In genomic region chr1:96987186-96987703, GRCh38 we compare ENCODE assay signal across 18 cellular contexts.
DNase-seq lines count a peak whose midpoint lies in the region; ATAC-seq and TF ChIP-seq lines count a peak whose summit lies in the region.
"Had no signal": no experiment of that assay in that cellular context is flagged by ENCODE, and none has a peak within 500 bp of the region (broad histone marks: within the 10 kb centered on the region; RNA-seq: fewer than 3 reads in every experiment).

No MANE protein-coding gene starts in this region.

- H3K79me2 ChIP-seq in GM23248 (ENCODE audit: insufficient read depth), result no peaks in the 10 kb centered on the region
- H3K79me2 ChIP-seq in PC-3 (ENCODE audit: low read length), result no peaks in the 10 kb centered on the region
- H3K79me2 ChIP-seq in SK-N-SH (ENCODE audit: insufficient read depth), result no peaks in the 10 kb centered on the region

- H3K4me3 ChIP-seq in GM23248, result no peak overlapping the region
- H3K4me3 ChIP-seq in PC-3 (ENCODE audit: low read length), result no peak overlapping the region
- H3K4me3 ChIP-seq in fibroblast of mammary gland (ENCODE audit: control insufficient read depth, low read depth, low read length), result no peak overlapping the region
- H3K4me3 ChIP-seq in HAP-1, result no peak overlapping the region
- no peak overlapping the region for H3K4me3 ChIP-seq in SK-N-SH (ENCODE audit: low read depth in 2 of 2, low read length in 1 of 2)
- H3K4me3 ChIP-seq: A549, K562 had no signal

- WGBS in GM23248 (ENCODE audit: low coverage in 1 of 2, low lambda C conversion rate in 2 of 2, missing lambda C conversion rate in 2 of 2), 2 experiments, result 72 to 74% methylated on average over 5 of the region's 5 CpGs
- WGBS in SK-N-SH (ENCODE audit: low lambda C conversion rate), result 77% methylated on average over 5 of the region's 5 CpGs

- no peak for TF ChIP-seq EP300 in SK-N-SH (IDR thresholded peaks at IDR 0.05; ENCODE audit: borderline replicate concordance in 1 of 2, low read depth in 1 of 2, low read length in 1 of 2)

- H3K36me3 ChIP-seq in GM23248 (ENCODE audit: low read depth) (no peaks in the 10 kb centered on the region), PC-3 (ENCODE audit: low read depth, low read length) (no peaks in the 10 kb centered on the region), HAP-1 (replicated peaks) (no peaks in the 10 kb centered on the region), SK-N-SH (replicated peaks in 1 of 2; ENCODE audit: control insufficient read depth in 1 of 2, insufficient read depth in 2 of 2, low read length in 1 of 2) (no peaks in the 10 kb centered on the region)
- H3K36me3 ChIP-seq: BE2C had no signal

- no peak overlapping the region for H3K4me2 ChIP-seq in GM23248 (ENCODE audit: unreplicated experiment)
- no peak overlapping the region for H3K4me2 ChIP-seq in PC-3 (ENCODE audit: low read length)
- no peak overlapping the region for H3K4me2 ChIP-seq in SK-N-SH
- H3K4me2 ChIP-seq: A549 had no signal

- H3F3A ChIP-seq in GM23248 (ENCODE audit: insufficient read depth) (no peaks in the 10 kb centered on the region), PC-3 (ENCODE audit: low read length, unreplicated experiment) (no peaks in the 10 kb centered on the region), SK-N-SH (replicated peaks; ENCODE audit: insufficient read depth) (no peaks in the 10 kb centered on the region)

- POLR2A ChIA-PET in PC-3 (lab: Charles Lee; ENCODE audit: unreplicated experiment) (no interaction called here), SK-N-SH (lab: Yijun Ruan, JAX) (no interaction called here)

- H4K20me1 ChIP-seq in GM23248 (ENCODE audit: insufficient read depth) (no peaks in the 10 kb centered on the region), PC-3 (ENCODE audit: low read length) (no peaks in the 10 kb centered on the region), SK-N-SH (ENCODE audit: insufficient read depth) (no peaks in the 10 kb centered on the region)

- H3K27me3 ChIP-seq in GM23248 (replicated peaks; ENCODE audit: insufficient read depth) (no peaks in the 10 kb centered on the region), PC-3 (ENCODE audit: low read length) (no peaks in the 10 kb centered on the region), HAP-1 (ENCODE audit: low read depth) (no peaks in the 10 kb centered on the region), SK-N-SH (ENCODE audit: insufficient read depth) (no peaks in the 10 kb centered on the region)
- H3K27me3 ChIP-seq: BE2C had no signal

- intact Hi-C loops in PC-3 (cut with micrococcal nuclease), result no loop called here

- in situ Hi-C loops in GM23248 (cut with MboI) (no loop called here), HAP-1 (cut with MboI; ENCODE audit: low sequenced_read_pairs) (no loop called here)

- CTCF ChIA-PET in PC-3 (lab: Charles Lee) (no interaction called here), SK-N-SH (lab: Yijun Ruan, JAX) (no interaction called here)

- no peak for ATAC-seq in PC-3
- ATAC-seq: A549, HepG2, K562 had no signal

- TF ChIP-seq RAD21 in SK-N-SH (IDR thresholded peaks at IDR 0.05; ENCODE audit: low read length), result no peak

- H3K9me2 ChIP-seq in GM23248 (ENCODE audit: insufficient read depth) (no peaks in the 10 kb centered on the region), PC-3 (replicated peaks; ENCODE audit: low read length) (no peaks in the 10 kb centered on the region), SK-N-SH (no peaks in the 10 kb centered on the region)

- peak; percentile 30 for DNase-seq in GM23248
- DNase-seq in PC-3, result peak; percentile 24
- peak; percentile 35 for DNase-seq in fibroblast of mammary gland (ENCODE audit: low read depth)
- DNase-seq in HAP-1 (ENCODE audit: low spot score in 2 of 2), result no peak
- DNase-seq in SK-N-SH, result no peak
- no peak for DNase-seq in NCI-H2081 treated with DMSO at 0.1 percent for 48 hours (lab: John Stamatoyannopoulos, UW)
- DNase-seq: BE2C; CD4-positive, alpha-beta memory T cell; COR-L47; DMS153; DMS79 treated with DMSO at 0.1 percent for 48 hours; EL; GDM1; H7 had no signal

- H3K9me3 ChIP-seq in GM23248 (ENCODE audit: low read depth) (no peaks in the 10 kb centered on the region), PC-3 (ENCODE audit: low read length) (no peaks in the 10 kb centered on the region), HAP-1 (no peaks in the 10 kb centered on the region; the same call in 1 of the 2 replicates), SK-N-SH (no peaks in the 10 kb centered on the region)
- H3K9me3 ChIP-seq: A549, BE2C had no signal

- H3K9ac ChIP-seq in GM23248 (no peak overlapping the region), PC-3 (ENCODE audit: low read length) (no peak overlapping the region), SK-N-SH (no peak overlapping the region)

- H2AFZ ChIP-seq in GM23248, result no peak overlapping the region
- H2AFZ ChIP-seq in PC-3 (ENCODE audit: low read length), result no peak overlapping the region
- no peak overlapping the region for H2AFZ ChIP-seq in SK-N-SH (ENCODE audit: low read depth)

- H3K4me1 ChIP-seq in GM23248 (ENCODE audit: insufficient read depth) (no peaks in the 10 kb centered on the region), PC-3 (ENCODE audit: insufficient read depth, low read length) (peaks cover 7% of the 10 kb centered on the region; the same call in 1 of the 2 replicates), HAP-1 (no peaks in the 10 kb centered on the region), SK-N-SH (ENCODE audit: control insufficient read depth in 1 of 2, insufficient read depth in 2 of 2, low read depth in 1 of 2, low read length in 1 of 2) (no peaks in the 10 kb centered on the region)
- H3K4me1 ChIP-seq: A549 had no signal

- H3K27ac ChIP-seq in GM23248 (no peak overlapping the region), PC-3 (ENCODE audit: low read length) (no peak overlapping the region), SK-N-SH (ENCODE audit: low read depth in 2 of 2, low read length in 1 of 2) (no peak overlapping the region)
- H3K27ac ChIP-seq: A549, C4-2B had no signal

- no TSS peak for BruUV-seq in PC-3 (replicated peaks; lab: Mats Ljungman, UMichigan)

- TF ChIP-seq CTCF in PC-3 (conservative IDR thresholded peaks at IDR 0.05; ENCODE audit: low read depth, low read length), result no peak
- no peak for TF ChIP-seq CTCF in fibroblast of mammary gland (conservative IDR thresholded peaks at IDR 0.05; ENCODE audit: control insufficient read depth, insufficient read depth, low read depth, low read length)
- no peak for TF ChIP-seq CTCF in SK-N-SH (IDR thresholded peaks at IDR 0.05)

TF ChIP-seq in SK-N-SH, 30 proteins besides CTCF, POLR2A, EP300 and RAD21:
- TF ChIP-seq TEAD4 (IDR thresholded peaks at IDR 0.05; ENCODE audit: borderline replicate concordance, insufficient read depth), result no peak
- TF ChIP-seq, protein P1, sequence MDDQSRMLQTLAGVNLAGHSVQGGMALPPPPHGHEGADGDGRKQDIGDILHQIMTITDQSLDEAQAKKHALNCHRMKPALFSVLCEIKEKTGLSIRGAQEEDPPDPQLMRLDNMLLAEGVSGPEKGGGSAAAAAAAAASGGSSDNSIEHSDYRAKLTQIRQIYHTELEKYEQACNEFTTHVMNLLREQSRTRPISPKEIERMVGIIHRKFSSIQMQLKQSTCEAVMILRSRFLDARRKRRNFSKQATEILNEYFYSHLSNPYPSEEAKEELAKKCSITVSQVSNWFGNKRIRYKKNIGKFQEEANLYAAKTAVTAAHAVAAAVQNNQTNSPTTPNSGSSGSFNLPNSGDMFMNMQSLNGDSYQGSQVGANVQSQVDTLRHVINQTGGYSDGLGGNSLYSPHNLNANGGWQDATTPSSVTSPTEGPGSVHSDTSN (IDR thresholded peaks at IDR 0.05), result no peak

Comparison
In these comparisons a context has a peak if more than half of its experiments do, and no peak if none do; other contexts are left out.
1. DNase-seq: peak in GM23248 (single experiment), PC-3 (single experiment) and fibroblast of mammary gland (single experiment); none in HAP-1 (0 of 2), SK-N-SH (single experiment) and NCI-H2081 treated with DMSO at 0.1 percent for 48 hours (single experiment).